Comparison of ENCODE assay signal across 8 cellular contexts in genomic region chr2:24827321-24828261, GRCh38. TPM values are rescaled to one million over a fixed set of nuclear protein-coding genes. Genes with fewer than 3 reads are reported as not detected.
A peak's percentile ranks its signal among the peaks of the same experiment; 100 is the strongest.
DNase-seq lines count a peak whose midpoint lies in the region; FAIRE-seq and TF ChIP-seq lines count a peak whose summit lies in the region.

No MANE protein-coding gene starts in this region.

- no peak for FAIRE-seq in RCC 7860 (lab: Jason Lieb, UNC)

- 32 to 40% (median 34%) methylated on average over 14 to 31 of the region's 31 CpGs for WGBS in stomach, 5 donors

- H3K79me2 ChIP-seq in KMS-11 (ENCODE audit: insufficient read depth, low read depth) (no peaks in the 10 kb centered on the region; the same call in 1 of the 2 replicates), neural progenitor cell (ENCODE audit: low read depth) (peaks cover 7% of the 10 kb centered on the region)

- H3K9ac ChIP-seq in KMS-11 (no peak overlapping the region), neural progenitor cell (no peak overlapping the region)

- H3K4me1 ChIP-seq in KMS-11 (ENCODE audit: low read depth, poor library complexity, severe bottlenecking) (peaks cover 21% of the 10 kb centered on the region), neural progenitor cell (peaks cover 16% of the 10 kb centered on the region), stomach (peaks cover 8 to 12% (median 10%) of the 10 kb centered on the region in 4 donors)

- H3K4me3 Mint-ChIP-seq in neural progenitor cell: peak overlapping the region; percentile 60

- no peak for TF ChIP-seq POLR2A in stomach (IDR thresholded peaks at IDR 0.05)

- TF ChIP-seq EP300 in stomach (IDR thresholded peaks at IDR 0.05): no peak

- H3K27me3 ChIP-seq in KMS-11 (ENCODE audit: insufficient read depth, low read depth): no peaks in the 10 kb centered on the region
- no peaks in the 10 kb centered on the region for H3K27me3 ChIP-seq in neural progenitor cell
- no peaks in the 10 kb centered on the region for H3K27me3 ChIP-seq in stomach

- no peak overlapping the region for H3K4me3 ChIP-seq in KMS-11 (IDR thresholded peaks at IDR 0.05; ENCODE audit: insufficient read depth, low read depth, low read length)
- no peak overlapping the region for H3K4me3 ChIP-seq in fibroblast of pulmonary artery (replicated peaks; ENCODE audit: low read depth, low read length)
- no peak overlapping the region for H3K4me3 ChIP-seq in neural progenitor cell
- H3K4me3 ChIP-seq in stomach: no peak overlapping the region

- peak; percentile 79 for DNase-seq in COLO829 (ENCODE audit: low spot score)
- DNase-seq in GM20000 (ENCODE audit: low spot score): peak; percentile 90
- DNase-seq in RCC 7860 (ENCODE audit: low spot score): peak; percentile 57
- DNase-seq in activated T-helper 1 cell treated with Interleukin-2 at 50 U/mL for 16 hours (ENCODE audit: low read depth): peak; percentile 46
- DNase-seq in fibroblast of pulmonary artery (ENCODE audit: low read depth): peak; percentile 92
- DNase-seq in neural progenitor cell (ENCODE audit: low spot score): peak; percentile 87
- peak; percentile 85 for DNase-seq in stomach

- peaks cover 22% of the 10 kb centered on the region for H3K27me3 Mint-ChIP-seq in neural progenitor cell (ENCODE audit: insufficient read depth, low read depth)

- H3K36me3 Mint-ChIP-seq in neural progenitor cell: peaks cover 23% of the 10 kb centered on the region

- H3F3A ChIP-seq in neural progenitor cell (ENCODE audit: low read depth): peaks cover 27% of the 10 kb centered on the region

- H3K27ac Mint-ChIP-seq in neural progenitor cell: peak overlapping the region; percentile 54

- no peaks in the 10 kb centered on the region for H3K9me3 Mint-ChIP-seq in neural progenitor cell

- H3K9me3 ChIP-seq in neural progenitor cell (ENCODE audit: low read depth): no peaks in the 10 kb centered on the region
- H3K9me3 ChIP-seq in stomach: no peaks in the 10 kb centered on the region

- H2AFZ ChIP-seq in KMS-11 (ENCODE audit: low read depth): no peak overlapping the region
- no peak overlapping the region for H2AFZ ChIP-seq in neural progenitor cell (replicated peaks)

- TF ChIP-seq CTCF in GM20000 (IDR thresholded peaks at IDR 0.05; ENCODE audit: extremely low read depth, missing control alignments) (peak; percentile 91), KMS-11 (conservative IDR thresholded peaks at IDR 0.05; ENCODE audit: low read depth, low read length) (peak; percentile 90), fibroblast of pulmonary artery (IDR thresholded peaks at IDR 0.05; ENCODE audit: low read length, missing control alignments) (peak; percentile 96), neural progenitor cell (IDR thresholded peaks at IDR 0.05) (peak; percentile 83), stomach (IDR thresholded peaks at IDR 0.05) (peak in 5 of 7 experiments; percentile 77 to 92 (median 84))

- H3K27ac ChIP-seq in KMS-11 (no peak overlapping the region), neural progenitor cell (no peak overlapping the region), stomach (no peak overlapping the region)

- H4K20me1 ChIP-seq in KMS-11 (ENCODE audit: insufficient read depth) (no peaks in the 10 kb centered on the region), neural progenitor cell (ENCODE audit: low read depth) (peaks cover 9% of the 10 kb centered on the region)

- no peaks in the 10 kb centered on the region for H3K36me3 ChIP-seq in KMS-11 (ENCODE audit: insufficient read depth)
- no peaks in the 10 kb centered on the region for H3K36me3 ChIP-seq in neural progenitor cell
- H3K36me3 ChIP-seq in stomach: peaks cover 0 to 39% (median 18%) of the 10 kb centered on the region in 4 donors

- no peak overlapping the region for H3K4me2 ChIP-seq in KMS-11
- H3K4me2 ChIP-seq in neural progenitor cell: no peak overlapping the region

- intact Hi-C loops in stomach (cut with DNase I; ENCODE audit: low total_unique reads): loop anchor here (5.0 kb wide), 1 partner anchor 415 kb away; no protein-coding TSS in a partner anchor

- peaks cover 31% of the 10 kb centered on the region for H3K4me1 Mint-ChIP-seq in neural progenitor cell

RNA-seq across cellular contexts. Expression of gene CENPO, which starts 34.4 kb away (rescaled TPM):
- 50.6 and 52.2 TPM in 2 replicates for total RNA-seq in neural progenitor cell (ENCODE audit: low replicate concordance)
- 10 to 100 TPM in 1 of 5 donors, 1 to 10 TPM in 4; 1.3 to 70.0 (median 7.2) TPM for total RNA-seq in stomach
- polyA plus RNA-seq in stomach: 1 to 10 TPM; 1.4 to 3.1 (median 1.9) TPM

RNA-seq across cellular contexts. Expression of gene PTRHD1, which starts 34.4 kb away (rescaled TPM):
- total RNA-seq in neural progenitor cell (ENCODE audit: low replicate concordance) (41.6 and 59.5 TPM in 2 replicates), stomach (10 to 100 TPM in 4 of 5 donors, 1 to 10 TPM in 1; 8.4 to 26.3 (median 18.0) TPM)
- polyA plus RNA-seq in stomach: 10 to 100 TPM; 31.3 to 41.0 (median 35.9) TPM
